Comparison of ENCODE assay signal across 14 cellular contexts in the genomic region with DNA sequence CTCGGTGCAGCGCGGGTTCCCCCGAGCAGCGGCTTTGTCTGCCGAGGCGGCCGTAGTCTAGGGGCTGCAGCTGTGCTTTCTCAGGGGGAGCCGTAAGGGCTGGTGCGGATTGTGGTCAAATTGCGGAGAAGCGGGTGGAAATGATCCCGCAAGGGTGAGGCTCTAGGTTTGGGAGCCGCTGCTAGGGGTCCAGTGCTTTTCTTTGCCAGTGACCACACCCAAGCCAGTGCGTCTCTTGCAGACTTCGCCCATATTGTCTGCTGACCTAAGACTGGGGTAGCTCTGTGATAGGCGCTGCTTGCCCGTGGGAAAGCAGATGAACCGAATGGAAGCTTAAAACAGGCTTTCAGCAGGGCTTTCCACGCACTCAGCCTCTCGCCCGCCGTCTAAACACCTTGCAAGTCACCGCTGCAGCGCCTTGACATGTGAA. TPM values are rescaled to one million over a fixed set of nuclear protein-coding genes. Genes with fewer than 3 reads are reported as not detected.
A peak's percentile ranks its signal among the peaks of the same experiment; 100 is the strongest.
DNase-seq lines count a peak whose midpoint lies in the region; ATAC-seq, FAIRE-seq and TF ChIP-seq lines count a peak whose summit lies in the region.
"Had no signal": no experiment of that assay in that cellular context is flagged by ENCODE, and none has a peak within 500 bp of the region (broad histone marks: within the 10 kb centered on the region; RNA-seq: fewer than 3 reads in every experiment).

No MANE protein-coding gene starts in this region.

- FAIRE-seq in HepG2 (lab: Jason Lieb, UNC) (no peak), GM19239 (lab: Jason Lieb, UNC) (no peak)
- FAIRE-seq: keratinocyte had no signal

- no peak overlapping the region for H2AFZ ChIP-seq in HepG2 (ENCODE audit: low read length)

- H3K27ac Mint-ChIP-seq in type B pancreatic cell: no peak overlapping the region
- H3K27ac Mint-ChIP-seq: stimulated activated effector memory CD8-positive, alpha-beta T cell treated with anti-CD3 and anti-CD28 coated beads, Interleukin-12 subunit alpha, Interleukin-12 subunit beta, amount 100 ng/mL, for 72 hours had no signal

- POLR2A ChIA-PET in HepG2 (lab: Yijun Ruan, JAX): no interaction called here

- ATAC-seq in HepG2 (no peak), right lobe of liver (no peak)
- ATAC-seq: stimulated activated effector memory CD8-positive, alpha-beta T cell treated with anti-CD3 and anti-CD28 coated beads, Interleukin-12 subunit alpha, Interleukin-12 subunit beta, amount 100 ng/mL, for 72 hours had no signal

- H3K4me3 Mint-ChIP-seq in type B pancreatic cell: peak overlapping the region; percentile 83

- H3K9me3 Mint-ChIP-seq in type B pancreatic cell: no peaks in the 10 kb centered on the region
- H3K9me3 Mint-ChIP-seq: stimulated activated effector memory CD8-positive, alpha-beta T cell treated with anti-CD3 and anti-CD28 coated beads, Interleukin-12 subunit alpha, Interleukin-12 subunit beta, amount 100 ng/mL, for 72 hours had no signal

- H3K9ac ChIP-seq in HepG2 (ENCODE audit: insufficient read depth, low read depth, low read length): no peak overlapping the region

- H3K4me1 ChIP-seq in HepG2 (ENCODE audit: insufficient read depth, low read length) (peaks cover 13% of the 10 kb centered on the region), right lobe of liver (peaks cover 0 to 21% (median 3%) of the 10 kb centered on the region in 4 donors)

- H3K27me3 ChIP-seq in HepG2 (ENCODE audit: control insufficient read depth in 1 of 2, insufficient read depth in 2 of 2, low read length in 2 of 2): peaks cover 21 to 82% of the 10 kb centered on the region in 2 experiments
- peaks cover 0 to 28% of the 10 kb centered on the region in 2 donors for H3K27me3 ChIP-seq in right lobe of liver
- H3K27me3 ChIP-seq in layer of hippocampus (ENCODE audit: control insufficient read depth, insufficient read depth, low read length): peaks cover 23% of the 10 kb centered on the region

- in situ Hi-C loops in HepG2 (cut with HindIII; ENCODE audit: extremely low pct_ligation_motif_present, low pct_unique_long_range_greater_than_20kb): no loop called here

- peaks cover 14% of the 10 kb centered on the region for H3K4me1 Mint-ChIP-seq in type B pancreatic cell (ENCODE audit: unreplicated experiment)

- peaks cover 59% of the 10 kb centered on the region for H3K27me3 Mint-ChIP-seq in type B pancreatic cell

- TF ChIP-seq CTCF in HepG2 (CRISPR knock-in tag; IDR thresholded peaks at IDR 0.05) (no peak), right lobe of liver (IDR thresholded peaks at IDR 0.05) (no peak), VCaP (conservative IDR thresholded peaks at IDR 0.05) (no peak), type B pancreatic cell (conservative IDR thresholded peaks at IDR 0.05) (no peak)

- H3K4me3 ChIP-seq in HepG2 (replicated peaks in 1 of 3; ENCODE audit: insufficient read depth in 1 of 3, low read depth in 2 of 3, low read length in 3 of 3): no peak overlapping the region
- H3K4me3 ChIP-seq in right lobe of liver: no peak overlapping the region

- intact Hi-C loops in HepG2 (cut with micrococcal nuclease; ENCODE audit: unreplicated experiment): no loop called here
- intact Hi-C loops in right lobe of liver (cut with DNase I): no loop called here

- no peak overlapping the region for H3K27ac ChIP-seq in HepG2 (ENCODE audit: extremely low read length, insufficient read depth, low read length)
- no peak overlapping the region for H3K27ac ChIP-seq in right lobe of liver
- peak overlapping the region; percentile 62; the same call in 1 of the 2 replicates for H3K27ac ChIP-seq in VCaP
- H3K27ac ChIP-seq in layer of hippocampus (ENCODE audit: low read depth, low read length): peak overlapping the region; percentile 16

- CTCF ChIA-PET in HepG2 (lab: Yijun Ruan, JAX; ENCODE audit: low intra/inter-chr PET ratio, low total read pairs): no interaction called here

- H4K20me1 ChIP-seq in HepG2 (ENCODE audit: insufficient read depth, low read length): peaks cover 6% of the 10 kb centered on the region; the same call in 1 of the 2 replicates

- no TSS peak for BruUV-seq in HepG2 (replicated peaks; lab: Mats Ljungman, UMichigan)

- H3K36me3 Mint-ChIP-seq in type B pancreatic cell: no peaks in the 10 kb centered on the region
- H3K36me3 Mint-ChIP-seq: stimulated activated effector memory CD8-positive, alpha-beta T cell treated with anti-CD3 and anti-CD28 coated beads, Interleukin-12 subunit alpha, Interleukin-12 subunit beta, amount 100 ng/mL, for 72 hours had no signal

- DNase-seq in HepG2 (ENCODE audit: low spot score) (no peak), right lobe of liver (no peak), type B pancreatic cell (ENCODE audit: extremely low spot score, unreplicated experiment) (no peak), Ammon's horn (ENCODE audit: low spot score) (no peak), GM19239 (ENCODE audit: insufficient read length, low spot score) (no peak)
- DNase-seq in activated CD4-positive, CD25-positive, alpha-beta regulatory T cell (lab: John Stamatoyannopoulos, UW): no peak
- DNase-seq: cerebellar nuclear complex, SW 1271 had no signal

- TF ChIP-seq POLR2A in HepG2 (IDR thresholded peaks at IDR 0.05; ENCODE audit: insufficient read depth in 1 of 2, low read depth in 2 of 2, low read length in 2 of 2): no peak
- TF ChIP-seq POLR2A in right lobe of liver (IDR thresholded peaks at IDR 0.05): no peak

- H3K9me3 ChIP-seq in HepG2 (ENCODE audit: low read length): no peaks in the 10 kb centered on the region
- H3K9me3 ChIP-seq in right lobe of liver: no peaks in the 10 kb centered on the region

- H3K36me3 ChIP-seq in HepG2 (replicated peaks in 1 of 2; ENCODE audit: control insufficient read depth in 1 of 2, insufficient read depth in 2 of 2, low read length in 2 of 2) (no peaks in the 10 kb centered on the region), right lobe of liver (no peaks in the 10 kb centered on the region)

- no peak overlapping the region for H3K4me2 ChIP-seq in HepG2 (ENCODE audit: low read depth, low read length)

- TF ChIP-seq RAD21 in HepG2 (CRISPR knock-in tag; IDR thresholded peaks at IDR 0.05): no peak

- H3K79me2 ChIP-seq in HepG2 (ENCODE audit: insufficient read depth, low read length): no peaks in the 10 kb centered on the region

- WGBS in HepG2 (ENCODE audit: low lambda C conversion rate): 33% methylated on average over 22 of the region's 25 CpGs
- 59% methylated on average over 9 of the region's 25 CpGs for WGBS in right lobe of liver (ENCODE audit: insufficient coverage, low coverage, low lambda C conversion rate, missing lambda C conversion rate)

- TF ChIP-seq EP300 in HepG2 (IDR thresholded peaks at IDR 0.05; ENCODE audit: low read depth in 2 of 2, low read length in 2 of 2) (no peak), HepG2 (CRISPR knock-in tag; IDR thresholded peaks at IDR 0.05; ENCODE audit: borderline replicate concordance) (no peak)

TF ChIP-seq in HepG2, 621 proteins besides CTCF, POLR2A, EP300 and RAD21:
- peak; percentile 75 for TF ChIP-seq EZH2 (conservative IDR thresholded peaks at IDR 0.05; ENCODE audit: low read depth, low read length)
- TF ChIP-seq, protein P1, sequence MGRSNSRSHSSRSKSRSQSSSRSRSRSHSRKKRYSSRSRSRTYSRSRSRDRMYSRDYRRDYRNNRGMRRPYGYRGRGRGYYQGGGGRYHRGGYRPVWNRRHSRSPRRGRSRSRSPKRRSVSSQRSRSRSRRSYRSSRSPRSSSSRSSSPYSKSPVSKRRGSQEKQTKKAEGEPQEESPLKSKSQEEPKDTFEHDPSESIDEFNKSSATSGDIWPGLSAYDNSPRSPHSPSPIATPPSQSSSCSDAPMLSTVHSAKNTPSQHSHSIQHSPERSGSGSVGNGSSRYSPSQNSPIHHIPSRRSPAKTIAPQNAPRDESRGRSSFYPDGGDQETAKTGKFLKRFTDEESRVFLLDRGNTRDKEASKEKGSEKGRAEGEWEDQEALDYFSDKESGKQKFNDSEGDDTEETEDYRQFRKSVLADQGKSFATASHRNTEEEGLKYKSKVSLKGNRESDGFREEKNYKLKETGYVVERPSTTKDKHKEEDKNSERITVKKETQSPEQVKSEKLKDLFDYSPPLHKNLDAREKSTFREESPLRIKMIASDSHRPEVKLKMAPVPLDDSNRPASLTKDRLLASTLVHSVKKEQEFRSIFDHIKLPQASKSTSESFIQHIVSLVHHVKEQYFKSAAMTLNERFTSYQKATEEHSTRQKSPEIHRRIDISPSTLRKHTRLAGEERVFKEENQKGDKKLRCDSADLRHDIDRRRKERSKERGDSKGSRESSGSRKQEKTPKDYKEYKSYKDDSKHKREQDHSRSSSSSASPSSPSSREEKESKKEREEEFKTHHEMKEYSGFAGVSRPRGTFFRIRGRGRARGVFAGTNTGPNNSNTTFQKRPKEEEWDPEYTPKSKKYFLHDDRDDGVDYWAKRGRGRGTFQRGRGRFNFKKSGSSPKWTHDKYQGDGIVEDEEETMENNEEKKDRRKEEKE (IDR thresholded peaks at IDR 0.05): no peak

RNA-seq across cellular contexts. Expression of a gene that starts 2.1 kb away (rescaled TPM):
- total RNA-seq in HepG2 (2016; rRNA removed; fragmentation: Illumina TruSeq; extraction: Trizol) (not detected in 2 replicates), right lobe of liver (not detected), type B pancreatic cell (ENCODE audit: low replicate concordance) (8.5 and 51.1 TPM in 2 replicates)
- total RNA-seq in HepG2 (2016; cell fraction: cytosol; rRNA removed; fragmentation: Illumina TruSeq; extraction: Trizol; ENCODE audit: low read depth): not detected in 2 replicates
- 0.02 and 0.09 TPM in 2 replicates for total RNA-seq in HepG2 (2016; cell fraction: insoluble cytoplasmic fraction; rRNA removed; fragmentation: Illumina TruSeq; extraction: Trizol)
- total RNA-seq in HepG2 (2016; cell fraction: membrane; rRNA removed; fragmentation: Illumina TruSeq; extraction: Trizol): 0.24 TPM in 1 of 2 replicates, not detected in the other
- not detected in 2 replicates for total RNA-seq in HepG2 (2016; cell fraction: nucleus; rRNA removed; fragmentation: Illumina TruSeq; extraction: Trizol)
- 0.03 and 0.15 TPM in 2 replicates for polyA plus RNA-seq in HepG2 (2011; rRNA removed)
- 0.03 and 0.05 TPM in 2 replicates for polyA plus RNA-seq in HepG2 (2011; cell fraction: cytosol; rRNA removed)
- polyA plus RNA-seq in HepG2 (2011; cell fraction: nucleus; rRNA removed): not detected in 2 replicates
- not detected in 2 replicates for polyA plus RNA-seq in HepG2 (2012)
- not detected in 2 replicates for polyA plus RNA-seq in HepG2 (2016; cell fraction: cytosol; fragmentation: Illumina TruSeq; extraction: Trizol; ENCODE audit: low read depth)
- polyA plus RNA-seq in HepG2 (2016; cell fraction: insoluble cytoplasmic fraction; fragmentation: Illumina TruSeq; extraction: Trizol; ENCODE audit: low read depth): 0.12 and 0.19 TPM in 2 replicates
- not detected in 2 replicates for polyA plus RNA-seq in HepG2 (2016; cell fraction: membrane; fragmentation: Illumina TruSeq; extraction: Trizol; ENCODE audit: low read depth)
- not detected in 2 replicates for polyA plus RNA-seq in HepG2 (2016; cell fraction: nucleus; fragmentation: Illumina TruSeq; extraction: Trizol; ENCODE audit: insufficient read depth, low read depth)
- 0.54 TPM in 1 of 2 replicates, not detected in the other for polyA minus RNA-seq in HepG2 (2011; rRNA and poly(A)+ RNA removed; ENCODE audit: low replicate concordance)
- polyA minus RNA-seq in HepG2 (2011; cell fraction: cytosol; rRNA and poly(A)+ RNA removed): not detected in 2 replicates
- polyA minus RNA-seq in HepG2 (2011; cell fraction: nucleus; rRNA and poly(A)+ RNA removed): not detected in 2 replicates
- total RNA-seq: fibroblast of lung had no signal
- polyA plus RNA-seq: BJ, fibroblast of lung, keratinocyte had no signal

Comparison
In these comparisons a context has a peak if more than half of its experiments do, and no peak if none do; other contexts are left out.
1. H3K27ac ChIP-seq: peak in VCaP (single experiment) and layer of hippocampus (single experiment); none in HepG2 (single experiment) and right lobe of liver (0 of 3).